In genomic region chr4:81135501-81135900, GRCh38 we compare ENCODE assay signal across 30 cellular contexts.
DNase-seq lines count a peak whose midpoint lies in the region; TF ChIP-seq lines count a peak whose summit lies in the region.
"Had no signal": no experiment of that assay in that cellular context is flagged by ENCODE, and none has a peak within 500 bp of the region (broad histone marks: within the 10 kb centered on the region; RNA-seq: fewer than 3 reads in every experiment).

No MANE protein-coding gene starts in this region.

- no peaks in the 10 kb centered on the region for H3K4me1 ChIP-seq in HEK293 (ENCODE audit: control insufficient read depth, insufficient read depth, low read length)
- peaks cover 10% of the 10 kb centered on the region for H3K4me1 ChIP-seq in OCI-LY3 (ENCODE audit: low read length)
- peaks cover 11% of the 10 kb centered on the region for H3K4me1 ChIP-seq in osteoblast (ENCODE audit: insufficient read depth, low read length)
- H3K4me1 ChIP-seq: colonic mucosa, SJSA1 had no signal

- no peaks in the 10 kb centered on the region for H3K36me3 ChIP-seq in HEK293 (ENCODE audit: control insufficient read depth in 2 of 2, insufficient read depth in 1 of 2, low read length in 2 of 2)
- H3K36me3 ChIP-seq in OCI-LY3 (replicated peaks; ENCODE audit: low read depth, low read length): no peaks in the 10 kb centered on the region
- H3K36me3 ChIP-seq in osteoblast (ENCODE audit: insufficient read depth, low read length): no peaks in the 10 kb centered on the region
- H3K36me3 ChIP-seq: cardiac muscle cell, colonic mucosa, SJSA1 had no signal

- DNase-seq in epithelial cell of esophagus (ENCODE audit: low read depth) (peak; percentile 2), osteoblast (ENCODE audit: insufficient read length, low spot score, missing footprints) (no peak), amygdala (lab: John Stamatoyannopoulos, UW) (no peak), mesothelial cell of epicardium (ENCODE audit: low spot score in 2 of 2, unreplicated experiment in 2 of 2) (no peak), DMS153 treated with DMSO at 0.1 percent for 48 hours (lab: John Stamatoyannopoulos, UW; ENCODE audit: unreplicated experiment) (no peak), AML-193 (lab: John Stamatoyannopoulos, UW) (no peak)
- DNase-seq: activated CD4-positive, alpha-beta T cell treated with anti-CD3 and anti-CD28 coated beads, Interleukin-2, amount 10 ng/mL, durations not matched to agents 24 days and 14 days; activated effector memory CD4-positive, alpha-beta T cell treated with Interleukin-2 at 50 U/mL for 16 hours; activated T-cell treated with anti-CD3 and anti-CD28 coated beads, Interleukin-2, amount 50 U/mL, for 1 hour; anterior cingulate cortex; colonic mucosa; effector memory CD8-positive, alpha-beta T cell; hippocampal formation; left colon; NCI-H146; NCI-H345; NCI-H69; RPMI8226; stimulated activated naive CD8-positive, alpha-beta T cell treated with anti-CD3 and anti-CD28 coated beads, Interleukin-15, Interleukin-2, amounts not matched to agents 100 U/mL and 50 U/mL, for 24 hours; T-helper 1 cell had no signal

- H3K4me2 ChIP-seq in OCI-LY3 (ENCODE audit: low read length): peak overlapping the region; percentile 49
- H3K4me2 ChIP-seq in osteoblast (ENCODE audit: insufficient read depth, low read length): no peak overlapping the region
- H3K4me2 ChIP-seq: smooth muscle cell had no signal

- peaks cover 3% of the 10 kb centered on the region for H3K36me3 Mint-ChIP-seq in mesothelial cell of epicardium
- H3K36me3 Mint-ChIP-seq: CD14-positive monocyte, memory B cell had no signal

- POLR2A ChIA-PET in HEK293 (lab: Yijun Ruan, JAX): no interaction called here

- no peak overlapping the region for H3K27ac ChIP-seq in HEK293 (ENCODE audit: extremely low read depth, low read depth, low read length)
- no peak overlapping the region for H3K27ac ChIP-seq in OCI-LY3 (ENCODE audit: low read length)
- H3K27ac ChIP-seq in osteoblast (ENCODE audit: low read depth, low read length): peak overlapping the region; percentile 88
- H3K27ac ChIP-seq: cardiac muscle cell, colonic mucosa, HL-60, SJSA1 had no signal

- H3K79me2 ChIP-seq in OCI-LY3 (ENCODE audit: low read length) (no peaks in the 10 kb centered on the region), osteoblast (ENCODE audit: insufficient read depth, low read length) (no peaks in the 10 kb centered on the region)

- no peak overlapping the region for H3K9ac ChIP-seq in OCI-LY3 (ENCODE audit: low read length)

- H3K27me3 ChIP-seq in OCI-LY3 (ENCODE audit: low read depth, low read length): no peaks in the 10 kb centered on the region
- no peaks in the 10 kb centered on the region for H3K27me3 ChIP-seq in osteoblast (ENCODE audit: insufficient read depth, low read length)
- H3K27me3 ChIP-seq: cardiac muscle cell, colonic mucosa, SJSA1 had no signal

- H3K9me3 ChIP-seq in HEK293 (ENCODE audit: control insufficient read depth, insufficient read depth, low read depth, low read length): no peaks in the 10 kb centered on the region
- no peaks in the 10 kb centered on the region for H3K9me3 ChIP-seq in OCI-LY3 (ENCODE audit: insufficient read depth, low read length)
- no peaks in the 10 kb centered on the region for H3K9me3 ChIP-seq in osteoblast (ENCODE audit: low read depth, low read length)
- H3K9me3 ChIP-seq: colonic mucosa, SJSA1 had no signal

- no peak overlapping the region for H3K27ac Mint-ChIP-seq in mesothelial cell of epicardium
- H3K27ac Mint-ChIP-seq: activated CD4-positive, alpha-beta T cell treated with anti-CD3 and anti-CD28 coated beads, Interleukin-2, amount 10 ng/mL, durations not matched to agents 24 days and 14 days; activated naive CD4-positive, alpha-beta T cell treated with anti-CD3 and anti-CD28 coated beads, Interleukin-2, amount 50 U/mL, for 72 hours; CD14-positive monocyte; effector memory CD8-positive, alpha-beta T cell; memory B cell had no signal

- H3K4me1 Mint-ChIP-seq in mesothelial cell of epicardium: peaks cover 16% of the 10 kb centered on the region
- H3K4me1 Mint-ChIP-seq: activated CD4-positive, alpha-beta T cell treated with anti-CD3 and anti-CD28 coated beads, Interleukin-2, amount 10 ng/mL, durations not matched to agents 24 days and 14 days; memory B cell; neural crest cell had no signal

- no peak overlapping the region for H3K4me3 Mint-ChIP-seq in mesothelial cell of epicardium
- H3K4me3 Mint-ChIP-seq: activated CD4-positive, alpha-beta T cell treated with anti-CD3 and anti-CD28 coated beads, Interleukin-2, amount 10 ng/mL, durations not matched to agents 24 days and 14 days; effector memory CD8-positive, alpha-beta T cell; memory B cell; neural crest cell had no signal

- 0 out of 2 replicates have a peak overlapping the region, but pooled peaks have one; percentile 6 for H2AFZ ChIP-seq in OCI-LY3 (ENCODE audit: low read depth, low read length)
- no peak overlapping the region for H2AFZ ChIP-seq in osteoblast (ENCODE audit: low read length)

- H3K27me3 Mint-ChIP-seq in mesothelial cell of epicardium (ENCODE audit: low read depth): peaks cover 2% of the 10 kb centered on the region
- H3K27me3 Mint-ChIP-seq: activated CD4-positive, alpha-beta T cell treated with anti-CD3 and anti-CD28 coated beads, Interleukin-2, amount 10 ng/mL, durations not matched to agents 24 days and 14 days; effector memory CD8-positive, alpha-beta T cell had no signal

- H3K4me3 ChIP-seq in HEK293 (ENCODE audit: low read depth, low read length) (no peak overlapping the region), OCI-LY3 (ENCODE audit: low read length) (0 out of 2 replicates have a peak overlapping the region, but pooled peaks have one; percentile 5), epithelial cell of esophagus (ENCODE audit: low read length) (no peak overlapping the region), osteoblast (ENCODE audit: insufficient read depth, low read length) (no peak overlapping the region)
- H3K4me3 ChIP-seq: cardiac muscle cell, colonic mucosa, SJSA1, smooth muscle cell had no signal

- CTCF ChIA-PET in HEK293 (lab: Yijun Ruan, JAX): no interaction called here

- H3K9me3 Mint-ChIP-seq in mesothelial cell of epicardium: no peaks in the 10 kb centered on the region
- H3K9me3 Mint-ChIP-seq: activated CD4-positive, alpha-beta T cell treated with anti-CD3 and anti-CD28 coated beads, Interleukin-2, amount 10 ng/mL, durations not matched to agents 24 days and 14 days; activated naive CD4-positive, alpha-beta T cell treated with anti-CD3 and anti-CD28 coated beads, Interleukin-2, amount 50 U/mL, for 72 hours; effector memory CD8-positive, alpha-beta T cell; memory B cell; neural crest cell had no signal

- TF ChIP-seq CTCF in HEK293 (tag by site-specific recombination; IDR thresholded peaks at IDR 0.05) (no peak), OCI-LY3 (IDR thresholded peaks at IDR 0.05; ENCODE audit: low read depth, low read length) (no peak), epithelial cell of esophagus (IDR thresholded peaks at IDR 0.05; ENCODE audit: insufficient read depth, low read depth, low read length, missing control alignments) (no peak), osteoblast (IDR thresholded peaks at IDR 0.05; ENCODE audit: extremely low read depth, low read depth, low read length) (no peak), mesothelial cell of epicardium (IDR thresholded peaks at IDR 0.05; ENCODE audit: unreplicated experiment) (no peak)

- H4K20me1 ChIP-seq in OCI-LY3 (ENCODE audit: insufficient read depth, low read length) (no peaks in the 10 kb centered on the region), osteoblast (ENCODE audit: insufficient read depth, low read length) (no peaks in the 10 kb centered on the region)

TF ChIP-seq in HEK293, 187 proteins besides CTCF, POLR2A, EP300 and RAD21:
- TF ChIP-seq PRDM6 (tag by site-specific recombination; IDR thresholded peaks at IDR 0.05) (peak; percentile 31; the same call in 1 of the 2 replicates), TCF7L2 (IDR thresholded peaks at IDR 0.05; ENCODE audit: borderline replicate concordance, low read depth, low read length) (no peak), ZNF701 (tag by site-specific recombination; IDR thresholded peaks at IDR 0.05) (no peak)
